1 cellular context compared by ENCODE assay signal in genomic region chr10:35379226-35380137, GRCh38.
TF ChIP-seq lines count a peak whose summit lies in the region.

No MANE protein-coding gene starts in this region.

TF ChIP-seq in K562, 482 proteins besides CTCF, POLR2A, EP300 and RAD21 (continued from another document):
- TF ChIP-seq GABPA (tag; conservative IDR thresholded peaks at IDR 0.05; ENCODE audit: low read depth) = peak; percentile 72
- peak in 1 of 2 experiments; percentile 61 for TF ChIP-seq AFF1 (IDR thresholded peaks at IDR 0.05; ENCODE audit: low read depth in 1 of 2, partially characterized antibody in 2 of 2)
- peak; percentile 22; the same call in 1 of the 2 replicates for TF ChIP-seq ZNF644 (tag; IDR thresholded peaks at IDR 0.05; ENCODE audit: low read depth)
- TF ChIP-seq DPF2 (IDR thresholded peaks at IDR 0.05) = peak; percentile 86
- no peak for TF ChIP-seq KAT8 (IDR thresholded peaks at IDR 0.05; ENCODE audit: low read depth)
- TF ChIP-seq DMBX1 (CRISPR knock-in tag; IDR thresholded peaks at IDR 0.05; ENCODE audit: borderline replicate concordance) = peak; percentile 19; the same call in 1 of the 2 replicates
- TF ChIP-seq FOXA3 (CRISPR knock-in tag; conservative IDR thresholded peaks at IDR 0.05 in 1 of 2, IDR thresholded peaks at IDR 0.05 in 1 of 2) = peak; percentile 98 to 99
- TF ChIP-seq MTF1 (CRISPR knock-in tag; IDR thresholded peaks at IDR 0.05; ENCODE audit: borderline replicate concordance) = no peak
- no peak for TF ChIP-seq U2AF1 (optimal IDR thresholded peaks at IDR 0.05; ENCODE audit: low read depth, low read length)
- TF ChIP-seq, protein P1, sequence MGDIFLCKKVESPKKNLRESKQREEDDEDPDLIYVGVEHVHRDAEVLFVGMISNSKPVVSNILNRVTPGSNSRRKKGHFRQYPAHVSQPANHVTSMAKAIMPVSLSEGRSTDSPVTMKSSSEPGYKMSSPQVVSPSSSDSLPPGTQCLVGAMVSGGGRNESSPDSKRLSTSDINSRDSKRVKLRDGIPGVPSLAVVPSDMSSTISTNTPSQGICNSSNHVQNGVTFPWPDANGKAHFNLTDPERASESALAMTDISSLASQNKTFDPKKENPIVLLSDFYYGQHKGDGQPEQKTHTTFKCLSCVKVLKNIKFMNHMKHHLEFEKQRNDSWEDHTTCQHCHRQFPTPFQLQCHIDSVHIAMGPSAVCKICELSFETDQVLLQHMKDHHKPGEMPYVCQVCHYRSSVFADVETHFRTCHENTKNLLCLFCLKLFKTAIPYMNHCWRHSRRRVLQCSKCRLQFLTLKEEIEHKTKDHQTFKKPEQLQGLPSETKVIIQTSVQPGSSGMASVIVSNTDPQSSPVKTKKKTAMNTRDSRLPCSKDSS (IDR thresholded peaks at IDR 0.05; ENCODE audit: low read depth, partially characterized antibody) = no peak
- TF ChIP-seq ZBTB7A (IDR thresholded peaks at IDR 0.05; ENCODE audit: borderline replicate concordance, control insufficient read depth, low read depth, low read length) = peak; percentile 88
